ENCODE assay signal across 1 cellular context in the genomic region with DNA sequence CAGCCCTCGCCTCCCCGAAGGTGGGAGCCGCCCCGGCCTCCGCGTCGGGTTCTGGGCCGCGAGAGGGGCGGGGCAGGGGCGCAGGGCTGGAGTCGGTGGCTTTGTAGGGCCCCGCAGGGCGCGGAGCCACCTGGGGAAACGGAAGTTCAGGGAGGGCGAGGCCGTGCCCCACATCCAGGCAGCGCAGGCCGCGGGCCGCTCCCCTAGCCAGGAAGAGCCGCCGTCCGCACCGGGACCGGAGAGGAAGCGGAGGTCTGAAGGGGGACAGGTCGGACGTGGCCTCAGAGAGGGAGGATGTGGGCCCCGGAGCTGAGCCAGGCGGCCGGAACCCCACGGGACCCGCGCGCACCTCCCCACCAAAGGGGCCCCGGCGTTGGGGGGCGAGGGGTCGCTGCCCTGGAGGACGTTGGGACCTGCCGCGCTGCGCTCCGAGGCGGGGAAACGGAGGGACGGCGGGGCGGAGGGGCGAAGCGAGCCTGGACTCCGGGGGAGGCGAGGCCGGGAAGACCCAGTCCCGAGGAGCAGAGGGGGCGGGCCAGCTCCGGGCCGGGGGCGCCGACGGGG.
TF ChIP-seq lines count a peak whose summit lies in the region.

No MANE protein-coding gene starts in this region.

TF ChIP-seq in SK-N-SH treated with all-trans-retinoic acid at 6 μM for 48 hours, 23 proteins besides CTCF, POLR2A, EP300 and RAD21 (continued from another document):
- TF ChIP-seq POU6F1 (CRISPR knock-in tag; IDR thresholded peaks at IDR 0.05; ENCODE audit: borderline replicate concordance, low read depth) (no peak), ZNF8 (CRISPR knock-in tag; IDR thresholded peaks at IDR 0.05) (no peak), ZFP3 (CRISPR knock-in tag; IDR thresholded peaks at IDR 0.05) (no peak), ARNTL (CRISPR knock-in tag; IDR thresholded peaks at IDR 0.05; ENCODE audit: borderline replicate concordance, low read depth) (no peak), OSR1 (CRISPR knock-in tag; IDR thresholded peaks at IDR 0.05) (no peak), ZC3H10 (CRISPR knock-in tag; IDR thresholded peaks at IDR 0.05) (no peak), CSRNP3 (CRISPR knock-in tag; IDR thresholded peaks at IDR 0.05) (no peak), PPARA (CRISPR knock-in tag; IDR thresholded peaks at IDR 0.05; ENCODE audit: borderline replicate concordance) (no peak), TCF4 (CRISPR knock-in tag; IDR thresholded peaks at IDR 0.05; ENCODE audit: borderline replicate concordance) (no peak), BACH2 (CRISPR knock-in tag; IDR thresholded peaks at IDR 0.05; ENCODE audit: borderline replicate concordance) (no peak), TSHZ2 (CRISPR knock-in tag; IDR thresholded peaks at IDR 0.05) (no peak)
- TF ChIP-seq, protein P1, sequence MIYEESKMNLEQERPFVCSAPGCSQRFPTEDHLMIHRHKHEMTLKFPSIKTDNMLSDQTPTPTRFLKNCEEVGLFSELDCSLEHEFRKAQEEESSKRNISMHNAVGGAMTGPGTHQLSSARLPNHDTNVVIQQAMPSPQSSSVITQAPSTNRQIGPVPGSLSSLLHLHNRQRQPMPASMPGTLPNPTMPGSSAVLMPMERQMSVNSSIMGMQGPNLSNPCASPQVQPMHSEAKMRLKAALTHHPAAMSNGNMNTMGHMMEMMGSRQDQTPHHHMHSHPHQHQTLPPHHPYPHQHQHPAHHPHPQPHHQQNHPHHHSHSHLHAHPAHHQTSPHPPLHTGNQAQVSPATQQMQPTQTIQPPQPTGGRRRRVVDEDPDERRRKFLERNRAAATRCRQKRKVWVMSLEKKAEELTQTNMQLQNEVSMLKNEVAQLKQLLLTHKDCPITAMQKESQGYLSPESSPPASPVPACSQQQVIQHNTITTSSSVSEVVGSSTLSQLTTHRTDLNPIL (CRISPR knock-in tag; IDR thresholded peaks at IDR 0.05; ENCODE audit: low read depth): no peak
TF ChIP-seq in SK-N-SH treated with all-trans-retinoic acid at 6 μM for 48 hours: peak in this region for 0.
